In the genomic region with DNA sequence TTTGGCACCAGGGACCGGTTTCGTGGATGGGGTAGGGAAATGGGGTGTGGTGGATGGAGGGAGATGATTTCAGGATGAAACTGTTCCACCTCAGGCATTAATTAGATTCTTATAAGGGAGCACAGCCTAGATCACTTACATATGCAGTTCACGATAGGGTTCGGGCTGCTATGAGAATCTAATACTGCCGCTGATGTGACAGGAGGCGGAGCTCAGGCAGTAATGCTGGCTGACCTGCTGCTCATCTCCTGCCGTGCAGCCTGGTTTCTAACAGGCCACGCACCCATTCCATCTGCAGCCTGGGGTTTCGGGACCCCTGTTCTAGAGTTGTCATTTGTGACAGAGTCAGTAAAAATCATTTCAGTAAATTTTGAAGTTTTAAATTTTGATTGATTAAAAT, we compare ENCODE assay signal across 1 cellular context.
TF ChIP-seq lines count a peak whose summit lies in the region.

No MANE protein-coding gene starts in this region.

TF ChIP-seq in HepG2, 621 proteins besides CTCF, POLR2A, EP300 and RAD21 (continued from another document):
- TF ChIP-seq, protein P1, sequence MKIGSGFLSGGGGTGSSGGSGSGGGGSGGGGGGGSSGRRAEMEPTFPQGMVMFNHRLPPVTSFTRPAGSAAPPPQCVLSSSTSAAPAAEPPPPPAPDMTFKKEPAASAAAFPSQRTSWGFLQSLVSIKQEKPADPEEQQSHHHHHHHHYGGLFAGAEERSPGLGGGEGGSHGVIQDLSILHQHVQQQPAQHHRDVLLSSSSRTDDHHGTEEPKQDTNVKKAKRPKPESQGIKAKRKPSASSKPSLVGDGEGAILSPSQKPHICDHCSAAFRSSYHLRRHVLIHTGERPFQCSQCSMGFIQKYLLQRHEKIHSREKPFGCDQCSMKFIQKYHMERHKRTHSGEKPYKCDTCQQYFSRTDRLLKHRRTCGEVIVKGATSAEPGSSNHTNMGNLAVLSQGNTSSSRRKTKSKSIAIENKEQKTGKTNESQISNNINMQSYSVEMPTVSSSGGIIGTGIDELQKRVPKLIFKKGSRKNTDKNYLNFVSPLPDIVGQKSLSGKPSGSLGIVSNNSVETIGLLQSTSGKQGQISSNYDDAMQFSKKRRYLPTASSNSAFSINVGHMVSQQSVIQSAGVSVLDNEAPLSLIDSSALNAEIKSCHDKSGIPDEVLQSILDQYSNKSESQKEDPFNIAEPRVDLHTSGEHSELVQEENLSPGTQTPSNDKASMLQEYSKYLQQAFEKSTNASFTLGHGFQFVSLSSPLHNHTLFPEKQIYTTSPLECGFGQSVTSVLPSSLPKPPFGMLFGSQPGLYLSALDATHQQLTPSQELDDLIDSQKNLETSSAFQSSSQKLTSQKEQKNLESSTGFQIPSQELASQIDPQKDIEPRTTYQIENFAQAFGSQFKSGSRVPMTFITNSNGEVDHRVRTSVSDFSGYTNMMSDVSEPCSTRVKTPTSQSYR (CRISPR knock-in tag; IDR thresholded peaks at IDR 0.05; ENCODE audit: borderline replicate concordance), result no peak
- TF ChIP-seq, protein P2, sequence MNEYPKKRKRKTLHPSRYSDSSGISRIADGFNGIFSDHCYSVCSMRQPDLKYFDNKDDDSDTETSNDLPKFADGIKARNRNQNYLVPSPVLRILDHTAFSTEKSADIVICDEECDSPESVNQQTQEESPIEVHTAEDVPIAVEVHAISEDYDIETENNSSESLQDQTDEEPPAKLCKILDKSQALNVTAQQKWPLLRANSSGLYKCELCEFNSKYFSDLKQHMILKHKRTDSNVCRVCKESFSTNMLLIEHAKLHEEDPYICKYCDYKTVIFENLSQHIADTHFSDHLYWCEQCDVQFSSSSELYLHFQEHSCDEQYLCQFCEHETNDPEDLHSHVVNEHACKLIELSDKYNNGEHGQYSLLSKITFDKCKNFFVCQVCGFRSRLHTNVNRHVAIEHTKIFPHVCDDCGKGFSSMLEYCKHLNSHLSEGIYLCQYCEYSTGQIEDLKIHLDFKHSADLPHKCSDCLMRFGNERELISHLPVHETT (CRISPR knock-in tag; conservative IDR thresholded peaks at IDR 0.05), result no peak
- TF ChIP-seq ZNF674 (CRISPR knock-in tag; IDR thresholded peaks at IDR 0.05; ENCODE audit: low read depth) (no peak), ZNF724P (CRISPR knock-in tag; IDR thresholded peaks at IDR 0.05; ENCODE audit: borderline replicate concordance) (no peak), KAT7 (CRISPR knock-in tag; IDR thresholded peaks at IDR 0.05; ENCODE audit: borderline replicate concordance) (no peak), ARNT2 (CRISPR knock-in tag; IDR thresholded peaks at IDR 0.05; ENCODE audit: low read depth) (no peak), MAZ (IDR thresholded peaks at IDR 0.05; ENCODE audit: borderline replicate concordance, low read depth, low read length) (no peak), MAZ (CRISPR knock-in tag; IDR thresholded peaks at IDR 0.05; ENCODE audit: low read depth) (no peak)
- TF ChIP-seq, protein P3, sequence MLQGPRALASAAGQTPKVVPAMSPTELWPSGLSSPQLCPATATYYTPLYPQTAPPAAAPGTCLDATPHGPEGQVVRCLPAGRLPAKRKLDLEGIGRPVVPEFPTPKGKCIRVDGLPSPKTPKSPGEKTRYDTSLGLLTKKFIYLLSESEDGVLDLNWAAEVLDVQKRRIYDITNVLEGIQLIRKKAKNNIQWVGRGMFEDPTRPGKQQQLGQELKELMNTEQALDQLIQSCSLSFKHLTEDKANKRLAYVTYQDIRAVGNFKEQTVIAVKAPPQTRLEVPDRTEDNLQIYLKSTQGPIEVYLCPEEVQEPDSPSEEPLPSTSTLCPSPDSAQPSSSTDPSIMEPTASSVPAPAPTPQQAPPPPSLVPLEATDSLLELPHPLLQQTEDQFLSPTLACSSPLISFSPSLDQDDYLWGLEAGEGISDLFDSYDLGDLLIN (CRISPR knock-in tag; IDR thresholded peaks at IDR 0.05; ENCODE audit: borderline replicate concordance), result no peak
- TF ChIP-seq, protein P4, sequence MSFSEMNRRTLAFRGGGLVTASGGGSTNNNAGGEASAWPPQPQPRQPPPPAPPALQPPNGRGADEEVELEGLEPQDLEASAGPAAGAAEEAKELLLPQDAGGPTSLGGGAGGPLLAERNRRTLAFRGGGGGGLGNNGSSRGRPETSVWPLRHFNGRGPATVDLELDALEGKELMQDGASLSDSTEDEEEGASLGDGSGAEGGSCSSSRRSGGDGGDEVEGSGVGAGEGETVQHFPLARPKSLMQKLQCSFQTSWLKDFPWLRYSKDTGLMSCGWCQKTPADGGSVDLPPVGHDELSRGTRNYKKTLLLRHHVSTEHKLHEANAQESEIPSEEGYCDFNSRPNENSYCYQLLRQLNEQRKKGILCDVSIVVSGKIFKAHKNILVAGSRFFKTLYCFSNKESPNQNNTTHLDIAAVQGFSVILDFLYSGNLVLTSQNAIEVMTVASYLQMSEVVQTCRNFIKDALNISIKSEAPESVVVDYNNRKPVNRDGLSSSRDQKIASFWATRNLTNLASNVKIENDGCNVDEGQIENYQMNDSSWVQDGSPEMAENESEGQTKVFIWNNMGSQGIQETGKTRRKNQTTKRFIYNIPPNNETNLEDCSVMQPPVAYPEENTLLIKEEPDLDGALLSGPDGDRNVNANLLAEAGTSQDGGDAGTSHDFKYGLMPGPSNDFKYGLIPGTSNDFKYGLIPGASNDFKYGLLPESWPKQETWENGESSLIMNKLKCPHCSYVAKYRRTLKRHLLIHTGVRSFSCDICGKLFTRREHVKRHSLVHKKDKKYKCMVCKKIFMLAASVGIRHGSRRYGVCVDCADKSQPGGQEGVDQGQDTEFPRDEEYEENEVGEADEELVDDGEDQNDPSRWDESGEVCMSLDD (CRISPR knock-in tag; IDR thresholded peaks at IDR 0.05; ENCODE audit: borderline replicate concordance), result no peak
- TF ChIP-seq, protein P5, sequence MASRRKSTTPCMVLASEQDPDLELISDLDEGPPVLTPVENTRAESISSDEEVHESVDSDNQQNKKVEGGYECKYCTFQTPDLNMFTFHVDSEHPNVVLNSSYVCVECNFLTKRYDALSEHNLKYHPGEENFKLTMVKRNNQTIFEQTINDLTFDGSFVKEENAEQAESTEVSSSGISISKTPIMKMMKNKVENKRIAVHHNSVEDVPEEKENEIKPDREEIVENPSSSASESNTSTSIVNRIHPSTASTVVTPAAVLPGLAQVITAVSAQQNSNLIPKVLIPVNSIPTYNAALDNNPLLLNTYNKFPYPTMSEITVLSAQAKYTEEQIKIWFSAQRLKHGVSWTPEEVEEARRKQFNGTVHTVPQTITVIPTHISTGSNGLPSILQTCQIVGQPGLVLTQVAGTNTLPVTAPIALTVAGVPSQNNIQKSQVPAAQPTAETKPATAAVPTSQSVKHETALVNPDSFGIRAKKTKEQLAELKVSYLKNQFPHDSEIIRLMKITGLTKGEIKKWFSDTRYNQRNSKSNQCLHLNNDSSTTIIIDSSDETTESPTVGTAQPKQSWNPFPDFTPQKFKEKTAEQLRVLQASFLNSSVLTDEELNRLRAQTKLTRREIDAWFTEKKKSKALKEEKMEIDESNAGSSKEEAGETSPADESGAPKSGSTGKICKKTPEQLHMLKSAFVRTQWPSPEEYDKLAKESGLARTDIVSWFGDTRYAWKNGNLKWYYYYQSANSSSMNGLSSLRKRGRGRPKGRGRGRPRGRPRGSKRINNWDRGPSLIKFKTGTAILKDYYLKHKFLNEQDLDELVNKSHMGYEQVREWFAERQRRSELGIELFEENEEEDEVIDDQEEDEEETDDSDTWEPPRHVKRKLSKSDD (CRISPR knock-in tag; IDR thresholded peaks at IDR 0.05; ENCODE audit: low read depth), result no peak
- TF ChIP-seq, protein P6, sequence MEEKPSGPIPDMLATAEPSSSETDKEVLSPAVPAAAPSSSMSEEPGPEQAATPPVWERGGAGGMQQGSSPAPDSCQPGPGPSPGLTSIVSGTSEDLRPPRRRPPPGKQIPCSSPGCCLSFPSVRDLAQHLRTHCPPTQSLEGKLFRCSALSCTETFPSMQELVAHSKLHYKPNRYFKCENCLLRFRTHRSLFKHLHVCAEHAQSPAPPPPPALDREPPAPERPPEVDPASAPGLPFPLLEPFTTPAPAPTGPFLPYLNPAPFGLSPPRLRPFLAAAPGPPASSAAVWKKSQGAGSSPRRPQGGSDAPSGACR (CRISPR knock-in tag; IDR thresholded peaks at IDR 0.05), result no peak
